In the genomic region with DNA sequence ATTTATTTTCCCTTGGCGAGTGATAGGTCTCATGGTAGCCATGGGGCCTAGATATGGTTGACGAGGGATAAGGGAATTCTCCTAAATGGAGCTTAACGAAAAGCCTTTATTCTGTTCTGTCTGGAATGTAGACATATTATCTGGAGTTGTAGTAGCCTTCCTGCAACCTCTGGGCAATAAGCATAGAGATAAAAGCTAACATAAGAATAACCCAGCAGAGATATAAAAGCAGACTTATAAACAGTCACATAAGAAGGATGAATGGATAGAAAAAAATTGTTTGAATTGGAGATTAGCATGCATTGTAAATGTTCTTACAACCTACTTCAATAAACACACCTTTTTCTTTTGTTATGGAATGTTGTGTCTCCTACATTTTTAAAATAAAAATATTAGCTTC, we compare ENCODE assay signal across 22 cellular contexts.
"Had no signal": no experiment of that assay in that cellular context is flagged by ENCODE, and none has a peak within 500 bp of the region (broad histone marks: within the 10 kb centered on the region; RNA-seq: fewer than 3 reads in every experiment).

No MANE protein-coding gene starts in this region.

- H3K4me2 ChIP-seq: KMS-11 had no signal

- H3K27me3 ChIP-seq: SJSA1 had no signal

- H3K9me3 ChIP-seq: SJSA1 had no signal

- H3K4me1 ChIP-seq: SJSA1 had no signal

- H3K36me3 ChIP-seq: SJSA1 had no signal

- ATAC-seq: K562 had no signal

- H3K27ac ChIP-seq: HL-60, KMS-11, SJSA1, SK-N-MC had no signal

- H3K9ac ChIP-seq: KMS-11 had no signal

- H3K4me3 ChIP-seq: K562, SJSA1, SK-N-MC had no signal

- DNase-seq: Kasumi-1, MM.1S, NCI-H1092 treated with DMSO at 0.1 percent for 48 hours, NCI-H1436, NCI-H187, NCI-H2029, NCI-H2081 treated with DMSO at 0.1 percent for 48 hours, NCI-H2171, NCI-H226, NCI-H446, NCI-H510A, NCI-H524 treated with DMSO at 0.1 percent for 48 hours, NCI-H69, NCI-H774, Right ventricle myocardium superior, RPMI8226, SIG-M5 had no signal
